Comparison of ENCODE assay signal across 8 cellular contexts in genomic region chr14:100192672-100193416, GRCh38. TPM values are rescaled to one million over a fixed set of nuclear protein-coding genes. Genes with fewer than 3 reads are reported as not detected.
DNase-seq lines count a peak whose midpoint lies in the region; ATAC-seq, FAIRE-seq and TF ChIP-seq lines count a peak whose summit lies in the region.

No MANE protein-coding gene starts in this region.

- peak overlapping the region; percentile 91 for H3K27ac Mint-ChIP-seq in progenitor cell of endocrine pancreas

- 2 to 3% methylated on average over 61 to 62 of the region's 62 CpGs for WGBS in heart right ventricle, 2 donors
- WGBS in urinary bladder, result 2% methylated on average over 62 of the region's 62 CpGs

- peak overlapping the region; percentile 83 to 96 (median 92) for H3K27ac ChIP-seq in heart right ventricle
- peak overlapping the region; percentile 84 for H3K27ac ChIP-seq in urinary bladder (ENCODE audit: low read depth)

- peak; percentile 50; the same call in 1 of the 2 replicates for TF ChIP-seq POLR2A in GM12891 (IDR thresholded peaks at IDR 0.05; ENCODE audit: low read depth, low read length)

- intact Hi-C loops in heart right ventricle (cut with DNase I), result loop anchor here in 9 of 10 donors (1.0 to 10.0 kb wide), 9 partner anchors 44 to 211 kb away; no protein-coding TSS in a partner anchor

- no peaks in the 10 kb centered on the region for H3K27me3 ChIP-seq in heart right ventricle

- H3K4me3 ChIP-seq in heart right ventricle (peak overlapping the region; percentile 8 to 62 (median 56)), urinary bladder (ENCODE audit: low read depth, low read length) (peak overlapping the region; percentile 17)

- no peaks in the 10 kb centered on the region for H3K27me3 Mint-ChIP-seq in progenitor cell of endocrine pancreas

- DNase-seq in GM12891 (ENCODE audit: insufficient read length, low spot score) (peak; percentile 100), NCI-H1436 (lab: John Stamatoyannopoulos, UW) (peak; percentile 99), T follicular helper cell (ENCODE audit: low read depth) (peak; percentile 100), amniotic epithelial cell (ENCODE audit: low read depth) (peak; percentile 95), heart right ventricle (peak; percentile 99), progenitor cell of endocrine pancreas (ENCODE audit: low spot score, unreplicated experiment) (peak; percentile 100)

- H3K9me3 ChIP-seq in heart right ventricle, result no peaks in the 10 kb centered on the region

- TF ChIP-seq CTCF in heart right ventricle (IDR thresholded peaks at IDR 0.05) (peak; percentile 81 to 99 (median 96)), progenitor cell of endocrine pancreas (IDR thresholded peaks at IDR 0.05; ENCODE audit: unreplicated experiment) (peak; percentile 84)

- H3K36me3 Mint-ChIP-seq in progenitor cell of endocrine pancreas (ENCODE audit: insufficient read depth), result peaks cover 2% of the 10 kb centered on the region

- peaks cover 9% of the 10 kb centered on the region for H3K4me1 Mint-ChIP-seq in progenitor cell of endocrine pancreas (ENCODE audit: low read depth)

- H3K36me3 ChIP-seq in heart right ventricle (no peaks in the 10 kb centered on the region), urinary bladder (ENCODE audit: insufficient read depth) (no peaks in the 10 kb centered on the region)

- H3K4me1 ChIP-seq in heart right ventricle (peaks cover 0 to 20% (median 13%) of the 10 kb centered on the region in 9 donors), urinary bladder (ENCODE audit: insufficient read depth) (no peaks in the 10 kb centered on the region)

- peak; percentile 100 for ATAC-seq in HG02840 (IDR thresholded peaks at IDR 0.05; ENCODE audit: low FRiP score, unreplicated experiment)
- peak; percentile 99 to 100 (median 99) for ATAC-seq in heart right ventricle

- H3K4me3 Mint-ChIP-seq in progenitor cell of endocrine pancreas (ENCODE audit: low read depth), result peak overlapping the region; percentile 47

- peaks cover 3% of the 10 kb centered on the region for H3K9me3 Mint-ChIP-seq in progenitor cell of endocrine pancreas (ENCODE audit: low read depth)

- peak; percentile 98 for FAIRE-seq in GM12891 (lab: Jason Lieb, UNC)

TF ChIP-seq in GM12891, 5 proteins besides CTCF, POLR2A, EP300 and RAD21:
- 0 out of 2 replicates have a peak, but pooled peaks have one; percentile 40 for TF ChIP-seq POU2F2 (IDR thresholded peaks at IDR 0.05; ENCODE audit: low read depth, low read length)
- TF ChIP-seq PAX5 (IDR thresholded peaks at IDR 0.05; ENCODE audit: insufficient read depth, low read length, severe bottlenecking), result no peak
- TF ChIP-seq TAF1 (IDR thresholded peaks at IDR 0.05; ENCODE audit: low read depth, low read length), result peak; percentile 49; the same call in 1 of the 2 replicates
- peak; percentile 50; the same call in 1 of the 2 replicates for TF ChIP-seq POLR2AphosphoS5 (IDR thresholded peaks at IDR 0.05; ENCODE audit: low read depth, low read length)
- TF ChIP-seq SPI1 (IDR thresholded peaks at IDR 0.05; ENCODE audit: low read depth, low read length), result peak; percentile 66

RNA-seq across cellular contexts. Expression of gene DEGS2, which starts 33.4 kb away (rescaled TPM):
- polyA plus RNA-seq in GM12891 (2012; ENCODE audit: low read depth, missing spikeins), result 0.99 TPM
- total RNA-seq in heart right ventricle, result under 1 TPM in 4 of 10 donors, not detected in 6; 0.04 to 0.20 (median 0.10) TPM
- polyA plus RNA-seq in heart right ventricle, result under 1 TPM in 1 of 2 donors, not detected in 1; 0.10 TPM
- total RNA-seq in progenitor cell of endocrine pancreas, result 0.73 and 1.3 TPM in 2 replicates
- total RNA-seq in urinary bladder, result 6.5 TPM
- 6.2 TPM for polyA plus RNA-seq in urinary bladder

RNA-seq across cellular contexts. Expression of gene YY1, which starts 46.1 kb away (rescaled TPM):
- polyA plus RNA-seq in GM12891 (2012; ENCODE audit: low read depth, missing spikeins), result 36.2 TPM
- total RNA-seq in heart right ventricle (10 to 100 TPM; 37.4 to 58.3 (median 48.6) TPM), progenitor cell of endocrine pancreas (86.6 and 90.2 TPM in 2 replicates), urinary bladder (65.5 TPM)
- polyA plus RNA-seq in heart right ventricle (10 to 100 TPM; 17.6 to 18.4 TPM), urinary bladder (33.5 TPM)

Comparison
In these comparisons a context has a peak if more than half of its experiments do, and no peak if none do; other contexts are left out.
1. Peak in every context shown above with its lines: DNase-seq, ATAC-seq, H3K4me3 ChIP-seq and H3K27ac ChIP-seq.